In genomic region chr6:167855825-167856425, GRCh38 we compare ENCODE assay signal across 9 cellular contexts. TPM values are rescaled to one million over a fixed set of nuclear protein-coding genes. Genes with fewer than 3 reads are reported as not detected.
A peak's percentile ranks its signal among the peaks of the same experiment; 100 is the strongest.
DNase-seq lines count a peak whose midpoint lies in the region; ATAC-seq and TF ChIP-seq lines count a peak whose summit lies in the region.
"Had no signal": no experiment of that assay in that cellular context is flagged by ENCODE, and none has a peak within 500 bp of the region (broad histone marks: within the 10 kb centered on the region; RNA-seq: fewer than 3 reads in every experiment).

No MANE protein-coding gene starts in this region.

- no peak overlapping the region for H3K14ac ChIP-seq in H9 (ENCODE audit: insufficient read depth, low read length)

- no peak overlapping the region for H2AK5ac ChIP-seq in H9 (ENCODE audit: insufficient read length, low read length)

- H3K4me1 ChIP-seq in A673 (ENCODE audit: insufficient read depth, low read length, poor library complexity, severe bottlenecking) (peaks cover 43% of the 10 kb centered on the region), H9 (ENCODE audit: insufficient read depth, low read length) (peaks cover 7% of the 10 kb centered on the region; the same call in 1 of the 2 replicates), endodermal cell (ENCODE audit: control insufficient read depth, insufficient read depth, low read length) (peaks cover 4% of the 10 kb centered on the region)

- H2BK120ac ChIP-seq in H9 (ENCODE audit: low read depth, low read length, poor library complexity, severe bottlenecking) = no peak overlapping the region

- no peaks in the 10 kb centered on the region; a peak in 1 of 7 replicates for H3K36me3 Mint-ChIP-seq in H9 (ENCODE audit: insufficient read depth in 1 of 3, low read depth in 3 of 3)
- no peaks in the 10 kb centered on the region for H3K36me3 Mint-ChIP-seq in activated T-helper 17 cell treated with anti-CD3 and anti-CD28 coated beads, Interleukin-2, amount 50 U/mL, for 72 hours (ENCODE audit: low read depth)
- H3K36me3 Mint-ChIP-seq in endodermal cell (ENCODE audit: low read depth) = no peaks in the 10 kb centered on the region

- H3K9ac ChIP-seq in H9 (ENCODE audit: extremely low read depth, insufficient read length, low read length) (no peak overlapping the region), endodermal cell (ENCODE audit: extremely low read depth, low read length, poor library complexity, severe bottlenecking) (no peak overlapping the region)

- DNase-seq in A673 (ENCODE audit: low spot score) = peak; percentile 35
- DNase-seq in H9 = no peak
- DNase-seq in kidney tubule cell (ENCODE audit: low spot score) = peak; percentile 90
- no peak for DNase-seq in NCI-H1092 treated with DMSO at 0.1 percent for 48 hours (lab: John Stamatoyannopoulos, UW)
- DNase-seq in germinal center (ENCODE audit: low spot score) = no peak
- DNase-seq in endodermal cell = no peak
- DNase-seq: NCI-H774 had no signal

- H3K9me3 ChIP-seq in A673 (ENCODE audit: low read depth, low read length, poor library complexity, severe bottlenecking) (peaks cover 9% of the 10 kb centered on the region), H9 (ENCODE audit: control insufficient read depth, low read depth, low read length) (no peaks in the 10 kb centered on the region), endodermal cell (ENCODE audit: control insufficient read depth, low read length) (no peaks in the 10 kb centered on the region)

- no peaks in the 10 kb centered on the region for H4K20me1 ChIP-seq in H9 (ENCODE audit: control insufficient read depth, insufficient read depth, insufficient read length)

- peak; percentile 89 for ATAC-seq in activated T-helper 17 cell treated with anti-CD3 and anti-CD28 coated beads, Interleukin-2, amount 50 U/mL, for 72 hours (replicated peaks)
- no peak for ATAC-seq in GM19023 (IDR thresholded peaks at IDR 0.05; ENCODE audit: unreplicated experiment)

- H2BK15ac ChIP-seq in H9 (ENCODE audit: low read depth, low read length) = no peak overlapping the region

- H3K4ac ChIP-seq in H9 (ENCODE audit: low read depth, low read length) = no peak overlapping the region

- H3K27me3 ChIP-seq in A673 (replicated peaks; ENCODE audit: insufficient read depth, low read depth, low read length, poor library complexity) (no peaks in the 10 kb centered on the region), H9 (ENCODE audit: insufficient read depth, low read length) (no peaks in the 10 kb centered on the region), endodermal cell (ENCODE audit: control insufficient read depth, insufficient read depth, low read length, poor library complexity, severe bottlenecking) (no peaks in the 10 kb centered on the region)

- H4K8ac ChIP-seq in H9 (replicated peaks; ENCODE audit: insufficient read length, low read depth, low read length) = no peak overlapping the region

- H3K9me3 Mint-ChIP-seq in H9 = no peaks in the 10 kb centered on the region
- H3K9me3 Mint-ChIP-seq in activated T-helper 17 cell treated with anti-CD3 and anti-CD28 coated beads, Interleukin-2, amount 50 U/mL, for 72 hours = no peaks in the 10 kb centered on the region
- H3K9me3 Mint-ChIP-seq in endodermal cell = no peaks in the 10 kb centered on the region

- H4K5ac ChIP-seq in H9 (ENCODE audit: insufficient read length, low read depth, low read length) = no peak overlapping the region

- peaks cover 48% of the 10 kb centered on the region for H3K79me2 ChIP-seq in H9 (ENCODE audit: insufficient read depth, low read length)

- H3K4me1 Mint-ChIP-seq in H9 = peaks cover 69 to 86% of the 10 kb centered on the region in 2 experiments
- H3K4me1 Mint-ChIP-seq in activated T-helper 17 cell treated with anti-CD3 and anti-CD28 coated beads, Interleukin-2, amount 50 U/mL, for 72 hours = peaks cover 32% of the 10 kb centered on the region
- peaks cover 52% of the 10 kb centered on the region for H3K4me1 Mint-ChIP-seq in endodermal cell

- no peak overlapping the region for H3K4me3 ChIP-seq in A673 (ENCODE audit: low read depth, low read length, poor library complexity, severe bottlenecking)
- H3K4me3 ChIP-seq in endodermal cell (ENCODE audit: low read length) = no peak overlapping the region

- H3K36me3 ChIP-seq in A673 (ENCODE audit: insufficient read depth, low read length, poor library complexity, severe bottlenecking) (no peaks in the 10 kb centered on the region), endodermal cell (ENCODE audit: control insufficient read depth, insufficient read depth, low read length) (no peaks in the 10 kb centered on the region)

- CTCF ChIA-PET in A673 (lab: Charles Lee) = no interaction called here

- H2BK12ac ChIP-seq in H9 (ENCODE audit: insufficient read length, low read depth, low read length) = no peak overlapping the region

- H3K4me2 ChIP-seq in H9 (ENCODE audit: insufficient read depth, insufficient read length, low read length) = no peak overlapping the region

- H3K79me1 ChIP-seq in H9 (ENCODE audit: insufficient read depth, low read depth, low read length, poor library complexity, severe bottlenecking) = peaks cover 4% of the 10 kb centered on the region

- no peak overlapping the region for H2AFZ ChIP-seq in H9 (ENCODE audit: low read length)

- no peak overlapping the region for H3K18ac ChIP-seq in H9 (ENCODE audit: insufficient read length, low read depth, low read length)

- no peak overlapping the region for H2BK20ac ChIP-seq in H9 (ENCODE audit: low read depth, low read length, poor library complexity, severe bottlenecking)

- H3T11ph ChIP-seq in H9 (ENCODE audit: low read length) = no peak overlapping the region

- POLR2A ChIA-PET in A673 (lab: Charles Lee; ENCODE audit: low non-redundant PET) = no interaction called here

- H4K91ac ChIP-seq in H9 (ENCODE audit: insufficient read length, low read depth, low read length) = no peak overlapping the region

- TF ChIP-seq CTCF in A673 (conservative IDR thresholded peaks at IDR 0.05; ENCODE audit: low read depth, low read length) = no peak
- TF ChIP-seq CTCF in H9 (conservative IDR thresholded peaks at IDR 0.05) = no peak
- no peak for TF ChIP-seq CTCF in endodermal cell (conservative IDR thresholded peaks at IDR 0.05)

- no peak overlapping the region for H3K23ac ChIP-seq in H9 (ENCODE audit: insufficient read length, low read depth, low read length)

- no peak overlapping the region for H3K4me3 Mint-ChIP-seq in H9
- H3K4me3 Mint-ChIP-seq in activated T-helper 17 cell treated with anti-CD3 and anti-CD28 coated beads, Interleukin-2, amount 50 U/mL, for 72 hours = peak overlapping the region; percentile 50
- no peak overlapping the region for H3K4me3 Mint-ChIP-seq in endodermal cell

- no peak overlapping the region for H3K27ac ChIP-seq in A673 (ENCODE audit: low read depth, low read length, poor library complexity, severe bottlenecking)
- H3K27ac ChIP-seq in H9 (ENCODE audit: insufficient read length, low read depth, low read length) = peak overlapping the region; percentile 33
- H3K27ac ChIP-seq in endodermal cell (ENCODE audit: low read depth, low read length) = no peak overlapping the region

- no CpG with 5 or more reads among the region's 6 CpGs for WGBS in H9 (ENCODE audit: extremely low coverage, insufficient read length, low lambda C conversion rate)
- 81 to 93% methylated on average over 3 to 6 of the region's 6 CpGs for WGBS in endodermal cell (ENCODE audit: insufficient coverage in 1 of 2, insufficient read length in 1 of 2), 2 experiments

- H3K27me3 Mint-ChIP-seq in H9 (ENCODE audit: low read depth) = no peaks in the 10 kb centered on the region
- no peaks in the 10 kb centered on the region for H3K27me3 Mint-ChIP-seq in activated T-helper 17 cell treated with anti-CD3 and anti-CD28 coated beads, Interleukin-2, amount 50 U/mL, for 72 hours
- no peaks in the 10 kb centered on the region for H3K27me3 Mint-ChIP-seq in endodermal cell (ENCODE audit: insufficient read depth)

- H3K27ac Mint-ChIP-seq in H9 = no peak overlapping the region; a peak in 2 of 7 replicates
- H3K27ac Mint-ChIP-seq in activated T-helper 17 cell treated with anti-CD3 and anti-CD28 coated beads, Interleukin-2, amount 50 U/mL, for 72 hours = peak overlapping the region; percentile 84
- no peak overlapping the region for H3K27ac Mint-ChIP-seq in endodermal cell

- H3K23me2 ChIP-seq in H9 (ENCODE audit: insufficient read length, low read depth, low read length, poor library complexity, severe bottlenecking) = no peaks in the 10 kb centered on the region

- intact Hi-C loops in A673 (cut with micrococcal nuclease; ENCODE audit: unreplicated experiment) = no loop called here

- H3K56ac ChIP-seq in H9 (ENCODE audit: insufficient read length, low read depth, low read length) = no peak overlapping the region

- BruUV-seq in A673 (replicated peaks; lab: Mats Ljungman, UMichigan) = no TSS peak

- no peak overlapping the region for H2BK5ac ChIP-seq in H9 (ENCODE audit: insufficient read length, low read length)

RNA-seq across cellular contexts. Expression of gene AFDN, which starts 29.2 kb away (rescaled TPM):
- total RNA-seq in A673 (2021) (107 and 114 TPM in 2 replicates), H9 (2021) (153 and 157 TPM in 2 replicates), endodermal cell (100 to 1,000 TPM; 214 to 239 TPM)
- total RNA-seq in activated T-helper 17 cell treated with anti-CD3 and anti-CD28 coated beads, Interleukin-2, amount 50 U/mL, for 72 hours = 100 to 1,000 TPM in 1 of 2 donors, 10 to 100 TPM in 1; 56.3 to 107 TPM
- polyA plus RNA-seq in endodermal cell (2013, experiment 1 of 2) = 167 TPM
- polyA plus RNA-seq in endodermal cell (2013, experiment 2 of 2) = 150 TPM

Comparison
In these comparisons a context has a peak if more than half of its experiments do, and no peak if none do; other contexts are left out.
1. DNase-seq: peak in A673 (single experiment) and kidney tubule cell (single experiment); none in H9 (single experiment), NCI-H1092 treated with DMSO at 0.1 percent for 48 hours (single experiment), germinal center (single experiment) and endodermal cell (single experiment).